In genomic region chr11:128365044-128365443, GRCh38 we compare ENCODE assay signal across 11 cellular contexts.
A peak's percentile ranks its signal among the peaks of the same experiment; 100 is the strongest.
DNase-seq lines count a peak whose midpoint lies in the region; ATAC-seq and TF ChIP-seq lines count a peak whose summit lies in the region.
"Had no signal": no experiment of that assay in that cellular context is flagged by ENCODE, and none has a peak within 500 bp of the region (broad histone marks: within the 10 kb centered on the region; RNA-seq: fewer than 3 reads in every experiment).

No MANE protein-coding gene starts in this region.

- no peak overlapping the region for H3K4me3 Mint-ChIP-seq in stimulated activated naive CD8-positive, alpha-beta T cell treated with anti-CD3 and anti-CD28 coated beads, Interleukin-15, amount 100 ng/mL, for 72 hours

- H3K4me3 ChIP-seq in DND-41 (ENCODE audit: low read depth in 1 of 2, low read length in 2 of 2), result no peak overlapping the region
- H3K4me3 ChIP-seq in astrocyte of the spinal cord (ENCODE audit: low read depth, low read length), result no peak overlapping the region
- H3K4me3 ChIP-seq: SJSA1 had no signal

- no peaks in the 10 kb centered on the region for H3K9me3 Mint-ChIP-seq in stimulated activated naive CD8-positive, alpha-beta T cell treated with anti-CD3 and anti-CD28 coated beads, Interleukin-15, amount 100 ng/mL, for 72 hours

- no peak overlapping the region for H3K4me2 ChIP-seq in DND-41 (ENCODE audit: insufficient read depth, low read length)

- H3K9me3 ChIP-seq in DND-41 (ENCODE audit: insufficient read depth, low read length, severe bottlenecking), result no peaks in the 10 kb centered on the region
- H3K9me3 ChIP-seq: SJSA1 had no signal

- no peaks in the 10 kb centered on the region for H3K27me3 Mint-ChIP-seq in stimulated activated naive CD8-positive, alpha-beta T cell treated with anti-CD3 and anti-CD28 coated beads, Interleukin-15, amount 100 ng/mL, for 72 hours

- no peaks in the 10 kb centered on the region for H3K36me3 ChIP-seq in DND-41 (ENCODE audit: insufficient read depth, low read length)
- H3K36me3 ChIP-seq: SJSA1 had no signal

- H3K4me1 Mint-ChIP-seq in stimulated activated naive CD8-positive, alpha-beta T cell treated with anti-CD3 and anti-CD28 coated beads, Interleukin-15, amount 100 ng/mL, for 72 hours, result peaks cover 19% of the 10 kb centered on the region

- H3K27ac Mint-ChIP-seq in stimulated activated naive CD8-positive, alpha-beta T cell treated with anti-CD3 and anti-CD28 coated beads, Interleukin-15, amount 100 ng/mL, for 72 hours, result no peak overlapping the region

- no peak for TF ChIP-seq CTCF in DND-41 (IDR thresholded peaks at IDR 0.05; ENCODE audit: borderline replicate concordance, extremely low read depth, low read length, poor library complexity, severe bottlenecking)
- no peak for TF ChIP-seq CTCF in astrocyte of the spinal cord (IDR thresholded peaks at IDR 0.05; ENCODE audit: low read depth, low read length)

- no peak overlapping the region for H3K27ac ChIP-seq in DND-41 (ENCODE audit: low read length)
- H3K27ac ChIP-seq: SJSA1 had no signal

- ATAC-seq in DND-41 (ENCODE audit: insufficient read depth, low read depth), result peak; percentile 87
- peak; percentile 46 for ATAC-seq in left colon
- no peak for ATAC-seq in stimulated activated naive CD8-positive, alpha-beta T cell treated with anti-CD3 and anti-CD28 coated beads, Interleukin-15, amount 100 ng/mL, for 72 hours
- no peak for ATAC-seq in HG03354 (IDR thresholded peaks at IDR 0.05; ENCODE audit: poor library complexity, severe bottlenecking, unreplicated experiment)

- no peak overlapping the region for H2AFZ ChIP-seq in DND-41 (ENCODE audit: low read depth, low read length)

- no peaks in the 10 kb centered on the region for H3K79me2 ChIP-seq in DND-41 (ENCODE audit: insufficient read depth, low read length)

- DNase-seq in DND-41 (peak; percentile 45), KG1 (lab: John Stamatoyannopoulos, UW) (peak; percentile 23), astrocyte of the spinal cord (ENCODE audit: low read depth, low spot score) (peak; percentile 72), left colon (no peak), NOMO-1 treated with dmso at 0.1 percent for 144 hours (lab: John Stamatoyannopoulos, UW; ENCODE audit: unreplicated experiment) (no peak), NK-92 (lab: John Stamatoyannopoulos, UW; ENCODE audit: unreplicated experiment) (no peak)
- DNase-seq in stimulated activated naive CD8-positive, alpha-beta T cell treated with anti-CD3 and anti-CD28 coated beads, Interleukin-15, amount 100 ng/mL, for 72 hours, result no peak
- DNase-seq: activated T-cell treated with anti-CD3 and anti-CD28 coated beads, Interleukin-2, amount 50 U/mL, for 48 hours; erythroblast had no signal

- intact Hi-C loops in left colon (cut with DNase I, micrococcal nuclease), result no loop called here

- H3K9ac ChIP-seq in DND-41 (ENCODE audit: low read depth, low read length), result no peak overlapping the region

- no peaks in the 10 kb centered on the region for H4K20me1 ChIP-seq in DND-41 (ENCODE audit: insufficient read depth, low read length)

- in situ Hi-C loops in astrocyte of the spinal cord (cut with HindIII; ENCODE audit: low sequenced_read_pairs), result no loop called here

- no peaks in the 10 kb centered on the region for H3K27me3 ChIP-seq in DND-41 (ENCODE audit: insufficient read depth, low read length, poor library complexity)
- H3K27me3 ChIP-seq: SJSA1 had no signal

- no peaks in the 10 kb centered on the region for H3K4me1 ChIP-seq in DND-41 (ENCODE audit: insufficient read depth, low read length)

Comparison
In these comparisons a context has a peak if more than half of its experiments do, and no peak if none do; other contexts are left out.
1. ATAC-seq: peak in DND-41 (single experiment) and left colon (single experiment); none in stimulated activated naive CD8-positive, alpha-beta T cell treated with anti-CD3 and anti-CD28 coated beads, Interleukin-15, amount 100 ng/mL, for 72 hours (single experiment) and HG03354 (single experiment).
2. DNase-seq: peak in DND-41 (single experiment), KG1 (single experiment) and astrocyte of the spinal cord (single experiment); none in left colon (0 of 2), stimulated activated naive CD8-positive, alpha-beta T cell treated with anti-CD3 and anti-CD28 coated beads, Interleukin-15, amount 100 ng/mL, for 72 hours (0 of 2), NOMO-1 treated with dmso at 0.1 percent for 144 hours (single experiment) and NK-92 (single experiment).